In the genomic region with DNA sequence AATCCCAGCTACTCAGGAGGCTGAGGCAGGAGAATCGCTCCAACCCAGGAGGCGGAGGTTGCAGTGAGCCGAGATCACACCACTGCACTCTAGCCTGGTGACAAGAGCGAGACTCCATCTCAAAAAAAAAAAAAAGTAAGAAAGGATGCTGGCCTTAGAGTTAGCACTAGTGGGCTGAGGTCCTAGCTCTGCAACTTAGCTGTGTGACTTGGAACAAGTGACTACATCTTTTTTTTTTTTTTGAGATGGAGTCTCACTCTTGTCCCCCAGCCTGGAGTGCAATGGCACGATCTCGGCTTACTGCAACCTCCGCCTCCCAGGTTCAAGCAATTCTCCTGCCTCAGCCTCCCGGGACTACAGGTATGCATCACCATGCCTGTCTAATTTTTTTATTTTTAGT, we compare ENCODE assay signal across 10 cellular contexts. TPM values are rescaled to one million over a fixed set of nuclear protein-coding genes. Genes with fewer than 3 reads are reported as not detected.
"Had no signal": no experiment of that assay in that cellular context is flagged by ENCODE, and none has a peak within 500 bp of the region (broad histone marks: within the 10 kb centered on the region; RNA-seq: fewer than 3 reads in every experiment).

No MANE protein-coding gene starts in this region.

RNA-seq across cellular contexts. Expression of a gene that starts 26.7 kb away (rescaled TPM):
- total RNA-seq: OCI-LY7, Right ventricle myocardium superior, RPMI7951, SK-MEL-5 had no signal

RNA-seq across cellular contexts. Expression of a gene that starts 33.5 kb away (rescaled TPM):
- total RNA-seq: OCI-LY7, PC-3, Peyer's patch, Right ventricle myocardium inferior, Right ventricle myocardium superior, RPMI7951, SJCRH30, SJSA1, SK-MEL-5 had no signal
- polyA plus RNA-seq: SK-N-SH had no signal
